ENCODE assay signal across 16 cellular contexts in genomic region chr3:128808672-128809071, GRCh38.
DNase-seq lines count a peak whose midpoint lies in the region; ATAC-seq and TF ChIP-seq lines count a peak whose summit lies in the region.
"Had no signal": no experiment of that assay in that cellular context is flagged by ENCODE, and none has a peak within 500 bp of the region (broad histone marks: within the 10 kb centered on the region; RNA-seq: fewer than 3 reads in every experiment).

No MANE protein-coding gene starts in this region.

- no peak overlapping the region for H3K4me3 ChIP-seq in LNCaP clone FGC (ENCODE audit: low read depth, low read length)
- peak overlapping the region in 1 of 59 donors; percentile 0 for H3K4me3 ChIP-seq in dorsolateral prefrontal cortex
- H3K4me3 ChIP-seq: coronary artery, GM12878, ovary, uterus had no signal

- ATAC-seq in GM19397 (IDR thresholded peaks at IDR 0.05; ENCODE audit: unreplicated experiment), result no peak
- ATAC-seq: activated T-helper 17 cell treated with anti-CD3 and anti-CD28 coated beads, Interleukin-2, amount 50 U/mL, for 72 hours; GM12878 had no signal

- TF ChIP-seq CTCF in LNCaP clone FGC (IDR thresholded peaks at IDR 0.05; ENCODE audit: control insufficient read depth, extremely low read depth, insufficient read depth) (0 out of 2 replicates have a peak, but pooled peaks have one; percentile 13), dorsolateral prefrontal cortex (IDR thresholded peaks at IDR 0.05 in 54 of 56, conservative IDR thresholded peaks at IDR 0.05 in 2 of 56; ENCODE audit: low read depth in 1 of 56, partially characterized antibody in 56 of 56) (peak in 18 of 56 donors; percentile 7 to 38 (median 20)), nephron progenitor cell (IDR thresholded peaks at IDR 0.05) (no peak)

- H3K4me1 Mint-ChIP-seq in nephron progenitor cell, result peaks cover 30% of the 10 kb centered on the region

- H3K9me3 Mint-ChIP-seq in nephron progenitor cell, result no peaks in the 10 kb centered on the region
- H3K9me3 Mint-ChIP-seq: activated T-helper 17 cell treated with anti-CD3 and anti-CD28 coated beads, Interleukin-2, amount 50 U/mL, for 72 hours had no signal

- DNase-seq in Ammon's horn (ENCODE audit: low spot score), result peak; percentile 69
- DNase-seq in LNCaP clone FGC (ENCODE audit: low read depth), result no peak
- DNase-seq in dorsolateral prefrontal cortex, result peak in 1 of 10 donors; percentile 34
- DNase-seq in nephron progenitor cell, result no peak
- no peak for DNase-seq in DMS53 treated with DMSO at 0.1 percent for 48 hours (lab: John Stamatoyannopoulos, UW; ENCODE audit: unreplicated experiment)
- no peak for DNase-seq in effector CD8-positive, alpha-beta T cell (lab: John Stamatoyannopoulos, UW)
- no peak for DNase-seq in AG08395 (ENCODE audit: low spot score)
- DNase-seq: activated CD4-positive, alpha-beta T cell treated with anti-CD3 and anti-CD28 coated beads for 4 hours; AML-193; MM.1S; ovary; uterus had no signal

- peak overlapping the region in 52 of 59 donors; percentile 1 to 83 (median 70) for H3K27ac ChIP-seq in dorsolateral prefrontal cortex
- H3K27ac ChIP-seq: ovary, uterus had no signal

- no peaks in the 10 kb centered on the region for H3K27me3 ChIP-seq in dorsolateral prefrontal cortex
- H3K27me3 ChIP-seq: ovary, uterus had no signal

- intact Hi-C loops in dorsolateral prefrontal cortex (cut with DNase I), result no loop called here

- no peaks in the 10 kb centered on the region for H3K27me3 Mint-ChIP-seq in nephron progenitor cell (ENCODE audit: low read depth, poor library complexity)
- H3K27me3 Mint-ChIP-seq: activated T-helper 17 cell treated with anti-CD3 and anti-CD28 coated beads, Interleukin-2, amount 50 U/mL, for 72 hours had no signal

- peaks cover 62% of the 10 kb centered on the region for H3K36me3 Mint-ChIP-seq in nephron progenitor cell (ENCODE audit: low read depth)

- peak overlapping the region; percentile 9 for H3K27ac Mint-ChIP-seq in nephron progenitor cell
- H3K27ac Mint-ChIP-seq: activated T-helper 17 cell treated with anti-CD3 and anti-CD28 coated beads, Interleukin-2, amount 50 U/mL, for 72 hours had no signal

- no peak overlapping the region for H3K4me3 Mint-ChIP-seq in nephron progenitor cell
- H3K4me3 Mint-ChIP-seq: activated T-helper 17 cell treated with anti-CD3 and anti-CD28 coated beads, Interleukin-2, amount 50 U/mL, for 72 hours had no signal
